ENCODE assay signal across 10 cellular contexts in genomic region chr21:39022901-39023693, GRCh38.
DNase-seq lines count a peak whose midpoint lies in the region; ATAC-seq, FAIRE-seq and TF ChIP-seq lines count a peak whose summit lies in the region.
"Had no signal": no experiment of that assay in that cellular context is flagged by ENCODE, and none has a peak within 500 bp of the region (broad histone marks: within the 10 kb centered on the region; RNA-seq: fewer than 3 reads in every experiment).

No MANE protein-coding gene starts in this region.

- no peak for TF ChIP-seq CTCF in bronchial epithelial cell (IDR thresholded peaks at IDR 0.05; ENCODE audit: insufficient read depth, low read length, severe bottlenecking)
- peak in 3 of 5 experiments; percentile 14 to 26 (median 22) for TF ChIP-seq CTCF in transverse colon (IDR thresholded peaks at IDR 0.05)

- H3K9me3 ChIP-seq in transverse colon: no peaks in the 10 kb centered on the region
- H3K9me3 ChIP-seq: A549 had no signal

- in situ Hi-C loops in transverse colon (cut with MboI; ENCODE audit: low pct_ligation_motif_present in 1 of 4, low pct_unique_long_range_greater_than_20kb in 1 of 4, low sequenced_read_pairs in 3 of 4): no loop called here

- peaks cover 0 to 25% (median 7%) of the 10 kb centered on the region in 4 donors for H3K4me1 ChIP-seq in transverse colon

- no peaks in the 10 kb centered on the region for H3K27me3 ChIP-seq in bronchial epithelial cell (ENCODE audit: control insufficient read depth, insufficient read depth, low read length)
- no peaks in the 10 kb centered on the region for H3K27me3 ChIP-seq in transverse colon

- FAIRE-seq in bronchial epithelial cell (lab: Jason Lieb, UNC): peak; percentile 28
- FAIRE-seq: A549 had no signal

- DNase-seq in NCI-H1417 (lab: John Stamatoyannopoulos, UW): peak in 2 of 3 experiments; percentile 86 to 94
- no peak for DNase-seq in NCI-H1417 treated with DMSO at 0.1 percent for 48 hours (lab: John Stamatoyannopoulos, UW)
- no peak for DNase-seq in bronchial epithelial cell (ENCODE audit: low read depth)
- peak; percentile 68 for DNase-seq in left lobe of liver (ENCODE audit: low spot score)
- DNase-seq in transverse colon: no peak
- DNase-seq in activated T-cell treated with anti-CD3 and anti-CD28 coated beads, Interleukin-2, amount 50 U/mL, for 1 hour: no peak
- no peak for DNase-seq in HPDE6-E6E7 (ENCODE audit: extremely low spot score)
- DNase-seq: naive thymus-derived CD4-positive, alpha-beta T cell had no signal

- H3K4me3 ChIP-seq in bronchial epithelial cell (ENCODE audit: low read depth, low read length): no peak overlapping the region
- H3K4me3 ChIP-seq in transverse colon: no peak overlapping the region
- H3K4me3 ChIP-seq: A549 had no signal

- peak; percentile 62 for ATAC-seq in left lobe of liver
- ATAC-seq in HG03460 (IDR thresholded peaks at IDR 0.05; ENCODE audit: unreplicated experiment): no peak
- ATAC-seq: naive thymus-derived CD4-positive, alpha-beta T cell had no signal

- H3K27ac ChIP-seq in transverse colon: peak overlapping the region; percentile 5 to 54 (median 41)

- intact Hi-C loops in transverse colon (cut with DNase I; ENCODE audit: low total_unique reads): no loop called here

- no peak for TF ChIP-seq EP300 in transverse colon (IDR thresholded peaks at IDR 0.05; ENCODE audit: low read depth)

- 20 to 54% methylated on average over 1 to 24 of the region's 28 CpGs for WGBS in transverse colon (ENCODE audit: low coverage in 1 of 2), 2 donors

- no peak for TF ChIP-seq POLR2A in transverse colon (IDR thresholded peaks at IDR 0.05)

- no peaks in the 10 kb centered on the region for H3K36me3 ChIP-seq in bronchial epithelial cell (ENCODE audit: control insufficient read depth, insufficient read depth, low read length)
- H3K36me3 ChIP-seq in transverse colon: no peaks in the 10 kb centered on the region

Comparison
In these comparisons a context has a peak if more than half of its experiments do, and no peak if none do; other contexts are left out.
1. DNase-seq: peak in NCI-H1417 (2 of 3) and left lobe of liver (single experiment); none in NCI-H1417 treated with DMSO at 0.1 percent for 48 hours (single experiment), bronchial epithelial cell (single experiment), transverse colon (single experiment), activated T-cell treated with anti-CD3 and anti-CD28 coated beads, Interleukin-2, amount 50 U/mL, for 1 hour (single experiment) and HPDE6-E6E7 (single experiment).